ENCODE assay signal across 3 cellular contexts in genomic region chr1:51867479-51868232, GRCh38.
TF ChIP-seq lines count a peak whose summit lies in the region.

No MANE protein-coding gene starts in this region.

TF ChIP-seq in HepG2, 621 proteins besides CTCF, POLR2A, EP300 and RAD21:
- TF ChIP-seq, protein P1, sequence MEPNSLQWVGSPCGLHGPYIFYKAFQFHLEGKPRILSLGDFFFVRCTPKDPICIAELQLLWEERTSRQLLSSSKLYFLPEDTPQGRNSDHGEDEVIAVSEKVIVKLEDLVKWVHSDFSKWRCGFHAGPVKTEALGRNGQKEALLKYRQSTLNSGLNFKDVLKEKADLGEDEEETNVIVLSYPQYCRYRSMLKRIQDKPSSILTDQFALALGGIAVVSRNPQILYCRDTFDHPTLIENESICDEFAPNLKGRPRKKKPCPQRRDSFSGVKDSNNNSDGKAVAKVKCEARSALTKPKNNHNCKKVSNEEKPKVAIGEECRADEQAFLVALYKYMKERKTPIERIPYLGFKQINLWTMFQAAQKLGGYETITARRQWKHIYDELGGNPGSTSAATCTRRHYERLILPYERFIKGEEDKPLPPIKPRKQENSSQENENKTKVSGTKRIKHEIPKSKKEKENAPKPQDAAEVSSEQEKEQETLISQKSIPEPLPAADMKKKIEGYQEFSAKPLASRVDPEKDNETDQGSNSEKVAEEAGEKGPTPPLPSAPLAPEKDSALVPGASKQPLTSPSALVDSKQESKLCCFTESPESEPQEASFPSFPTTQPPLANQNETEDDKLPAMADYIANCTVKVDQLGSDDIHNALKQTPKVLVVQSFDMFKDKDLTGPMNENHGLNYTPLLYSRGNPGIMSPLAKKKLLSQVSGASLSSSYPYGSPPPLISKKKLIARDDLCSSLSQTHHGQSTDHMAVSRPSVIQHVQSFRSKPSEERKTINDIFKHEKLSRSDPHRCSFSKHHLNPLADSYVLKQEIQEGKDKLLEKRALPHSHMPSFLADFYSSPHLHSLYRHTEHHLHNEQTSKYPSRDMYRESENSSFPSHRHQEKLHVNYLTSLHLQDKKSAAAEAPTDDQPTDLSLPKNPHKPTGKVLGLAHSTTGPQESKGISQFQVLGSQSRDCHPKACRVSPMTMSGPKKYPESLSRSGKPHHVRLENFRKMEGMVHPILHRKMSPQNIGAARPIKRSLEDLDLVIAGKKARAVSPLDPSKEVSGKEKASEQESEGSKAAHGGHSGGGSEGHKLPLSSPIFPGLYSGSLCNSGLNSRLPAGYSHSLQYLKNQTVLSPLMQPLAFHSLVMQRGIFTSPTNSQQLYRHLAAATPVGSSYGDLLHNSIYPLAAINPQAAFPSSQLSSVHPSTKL (CRISPR knock-in tag; IDR thresholded peaks at IDR 0.05) = 0 out of 2 replicates have a peak, but pooled peaks have one; percentile 35
- TF ChIP-seq SOX5 (CRISPR knock-in tag; IDR thresholded peaks at IDR 0.05; ENCODE audit: borderline replicate concordance) = peak; percentile 76
- peak; percentile 30 for TF ChIP-seq SKI (IDR thresholded peaks at IDR 0.05; ENCODE audit: partially characterized antibody)
- TF ChIP-seq, protein P2, sequence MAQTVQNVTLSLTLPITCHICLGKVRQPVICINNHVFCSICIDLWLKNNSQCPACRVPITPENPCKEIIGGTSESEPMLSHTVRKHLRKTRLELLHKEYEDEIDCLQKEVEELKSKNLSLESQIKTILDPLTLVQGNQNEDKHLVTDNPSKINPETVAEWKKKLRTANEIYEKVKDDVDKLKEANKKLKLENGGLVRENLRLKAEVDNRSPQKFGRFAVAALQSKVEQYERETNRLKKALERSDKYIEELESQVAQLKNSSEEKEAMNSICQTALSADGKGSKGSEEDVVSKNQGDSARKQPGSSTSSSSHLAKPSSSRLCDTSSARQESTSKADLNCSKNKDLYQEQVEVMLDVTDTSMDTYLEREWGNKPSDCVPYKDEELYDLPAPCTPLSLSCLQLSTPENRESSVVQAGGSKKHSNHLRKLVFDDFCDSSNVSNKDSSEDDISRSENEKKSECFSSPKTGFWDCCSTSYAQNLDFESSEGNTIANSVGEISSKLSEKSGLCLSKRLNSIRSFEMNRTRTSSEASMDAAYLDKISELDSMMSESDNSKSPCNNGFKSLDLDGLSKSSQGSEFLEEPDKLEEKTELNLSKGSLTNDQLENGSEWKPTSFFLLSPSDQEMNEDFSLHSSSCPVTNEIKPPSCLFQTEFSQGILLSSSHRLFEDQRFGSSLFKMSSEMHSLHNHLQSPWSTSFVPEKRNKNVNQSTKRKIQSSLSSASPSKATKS (CRISPR knock-in tag; IDR thresholded peaks at IDR 0.05) = no peak
- 0 out of 2 replicates have a peak, but pooled peaks have one; percentile 11 for TF ChIP-seq FOXA3 (CRISPR knock-in tag; IDR thresholded peaks at IDR 0.05)
- no peak for TF ChIP-seq SOX13 (IDR thresholded peaks at IDR 0.05)
- TF ChIP-seq SOX13 (CRISPR knock-in tag; conservative IDR thresholded peaks at IDR 0.05 in 1 of 2, IDR thresholded peaks at IDR 0.05 in 1 of 2) = peak in 1 of 2 experiments; percentile 78; a peak in 2 of 4 replicates
- no peak for TF ChIP-seq GATA4 (IDR thresholded peaks at IDR 0.05; ENCODE audit: borderline replicate concordance, low read depth)
- TF ChIP-seq MED13 (CRISPR knock-in tag; IDR thresholded peaks at IDR 0.05) = no peak
- peak; percentile 44; the same call in 1 of the 2 replicates for TF ChIP-seq CEBPG (CRISPR knock-in tag; IDR thresholded peaks at IDR 0.05)
- TF ChIP-seq TCF7 (IDR thresholded peaks at IDR 0.05; ENCODE audit: low read depth) = peak; percentile 17; the same call in 1 of the 2 replicates
- no peak for TF ChIP-seq SOX6 (IDR thresholded peaks at IDR 0.05)
- TF ChIP-seq SOX6 (CRISPR knock-in tag; IDR thresholded peaks at IDR 0.05) = peak; percentile 40; the same call in 1 of the 2 replicates
- peak; percentile 72 for TF ChIP-seq CEBPB (IDR thresholded peaks at IDR 0.05; ENCODE audit: borderline replicate concordance, low read depth, low read length)
- peak; percentile 68; the same call in 1 of the 2 replicates for TF ChIP-seq NCOR1 (IDR thresholded peaks at IDR 0.05; ENCODE audit: borderline replicate concordance, low read length)
- TF ChIP-seq GATAD2A (CRISPR knock-in tag; IDR thresholded peaks at IDR 0.05) = peak; percentile 29; the same call in 1 of the 2 replicates

TF ChIP-seq in HEK293, 187 proteins besides CTCF, POLR2A, EP300 and RAD21 (continued from another document):
- TF ChIP-seq, protein P3, sequence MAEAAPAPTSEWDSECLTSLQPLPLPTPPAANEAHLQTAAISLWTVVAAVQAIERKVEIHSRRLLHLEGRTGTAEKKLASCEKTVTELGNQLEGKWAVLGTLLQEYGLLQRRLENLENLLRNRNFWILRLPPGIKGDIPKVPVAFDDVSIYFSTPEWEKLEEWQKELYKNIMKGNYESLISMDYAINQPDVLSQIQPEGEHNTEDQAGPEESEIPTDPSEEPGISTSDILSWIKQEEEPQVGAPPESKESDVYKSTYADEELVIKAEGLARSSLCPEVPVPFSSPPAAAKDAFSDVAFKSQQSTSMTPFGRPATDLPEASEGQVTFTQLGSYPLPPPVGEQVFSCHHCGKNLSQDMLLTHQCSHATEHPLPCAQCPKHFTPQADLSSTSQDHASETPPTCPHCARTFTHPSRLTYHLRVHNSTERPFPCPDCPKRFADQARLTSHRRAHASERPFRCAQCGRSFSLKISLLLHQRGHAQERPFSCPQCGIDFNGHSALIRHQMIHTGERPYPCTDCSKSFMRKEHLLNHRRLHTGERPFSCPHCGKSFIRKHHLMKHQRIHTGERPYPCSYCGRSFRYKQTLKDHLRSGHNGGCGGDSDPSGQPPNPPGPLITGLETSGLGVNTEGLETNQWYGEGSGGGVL (tag by site-specific recombination; IDR thresholded peaks at IDR 0.05) = no peak

TF ChIP-seq in WTC11, 78 proteins besides CTCF, POLR2A, EP300 and RAD21 (continued from another document):
- no peak for TF ChIP-seq E2F1 (CRISPR knock-in tag; IDR thresholded peaks at IDR 0.05)
- TF ChIP-seq NR1H2 (CRISPR knock-in tag; IDR thresholded peaks at IDR 0.05) = no peak
- TF ChIP-seq JAZF1 (CRISPR knock-in tag; IDR thresholded peaks at IDR 0.05) = no peak
- no peak for TF ChIP-seq NR2C2 (CRISPR knock-in tag; IDR thresholded peaks at IDR 0.05)
- no peak for TF ChIP-seq FOXP1 (CRISPR knock-in tag; IDR thresholded peaks at IDR 0.05; ENCODE audit: borderline replicate concordance)
- TF ChIP-seq TEAD4 (CRISPR knock-in tag; IDR thresholded peaks at IDR 0.05) = no peak
- TF ChIP-seq STAT6 (CRISPR knock-in tag; conservative IDR thresholded peaks at IDR 0.05; ENCODE audit: low read depth) = no peak
- TF ChIP-seq E2F4 (CRISPR knock-in tag; IDR thresholded peaks at IDR 0.05; ENCODE audit: borderline replicate concordance, low read depth) = no peak
- TF ChIP-seq SP1 (CRISPR knock-in tag; conservative IDR thresholded peaks at IDR 0.05) = no peak
- no peak for TF ChIP-seq USF1 (CRISPR knock-in tag; IDR thresholded peaks at IDR 0.05)
TF ChIP-seq in WTC11: peak in this region for 0.
